ENCODE assay signal across 24 cellular contexts in the genomic region with DNA sequence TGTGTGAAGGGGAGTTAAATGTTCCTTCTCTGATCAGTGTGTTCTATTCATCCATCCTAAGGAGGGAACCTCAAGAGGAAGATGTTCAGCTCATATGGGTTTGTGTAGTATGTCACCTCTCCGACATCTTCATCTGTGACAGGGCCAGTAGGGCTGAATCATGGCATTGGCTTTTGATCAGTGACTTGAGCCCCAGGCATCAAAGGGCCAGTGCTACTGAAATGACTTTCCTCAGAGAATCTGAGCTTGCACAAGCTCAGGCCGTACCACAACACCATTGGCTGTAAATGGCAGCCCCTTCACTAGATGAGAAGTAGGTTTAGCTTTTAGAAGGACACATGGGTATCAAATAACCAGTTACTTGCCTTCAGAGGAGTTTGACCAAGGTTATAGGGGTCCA.
"Had no signal": no experiment of that assay in that cellular context is flagged by ENCODE, and none has a peak within 500 bp of the region (broad histone marks: within the 10 kb centered on the region; RNA-seq: fewer than 3 reads in every experiment).

No MANE protein-coding gene starts in this region.

- H3K9me3 Mint-ChIP-seq: memory B cell; natural killer cell; neural crest cell; stimulated activated effector memory CD8-positive, alpha-beta T cell treated with anti-CD3 and anti-CD28 coated beads, Interleukin-12 subunit alpha, Interleukin-12 subunit beta, amount 100 ng/mL, for 72 hours had no signal

- H3K4me3 ChIP-seq: lung, psoas muscle, sigmoid colon, thoracic aorta, tibial nerve, upper lobe of left lung had no signal

- H3K4me3 Mint-ChIP-seq: memory B cell; natural killer cell; neural crest cell; stimulated activated effector memory CD8-positive, alpha-beta T cell treated with anti-CD3 and anti-CD28 coated beads, Interleukin-12 subunit alpha, Interleukin-12 subunit beta, amount 100 ng/mL, for 72 hours had no signal

- H3K4me1 Mint-ChIP-seq: memory B cell; natural killer cell; stimulated activated effector memory CD8-positive, alpha-beta T cell treated with anti-CD3 and anti-CD28 coated beads, Interleukin-12 subunit alpha, Interleukin-12 subunit beta, amount 100 ng/mL, for 72 hours had no signal

- H3K27ac ChIP-seq: epithelial cell of prostate, neutrophil, parathyroid adenoma, psoas muscle, sigmoid colon, thoracic aorta, tibial nerve, upper lobe of left lung had no signal

- ATAC-seq: esophagus mucosa; left lobe of liver; natural killer cell; psoas muscle; right cardiac atrium; stimulated activated effector memory CD8-positive, alpha-beta T cell treated with anti-CD3 and anti-CD28 coated beads, Interleukin-12 subunit alpha, Interleukin-12 subunit beta, amount 100 ng/mL, for 72 hours had no signal

- H3K9me3 ChIP-seq: neutrophil, psoas muscle, sigmoid colon, thoracic aorta, tibial nerve, upper lobe of left lung had no signal

- H3K27ac Mint-ChIP-seq: memory B cell; natural killer cell; stimulated activated effector memory CD8-positive, alpha-beta T cell treated with anti-CD3 and anti-CD28 coated beads, Interleukin-12 subunit alpha, Interleukin-12 subunit beta, amount 100 ng/mL, for 72 hours had no signal

- H3K36me3 ChIP-seq: neutrophil, sigmoid colon, thoracic aorta, tibial nerve, upper lobe of left lung had no signal

- DNase-seq: cerebellar nuclear complex; cortex of kidney; hypothalamus; natural killer cell; psoas muscle; right cardiac atrium; sigmoid colon; stimulated activated CD4-positive, alpha-beta T cell treated with anti-CD3 and anti-CD28 coated beads, Interleukin-2, amount 100 ng/mL, for 24 hours; stimulated activated CD4-positive, alpha-beta T cell treated with anti-CD3 and anti-CD28 coated beads, Interleukin-4, amount 100 ng/mL, for 24 hours; stimulated activated naive CD4-positive, alpha-beta T cell treated with Interleukin-2 at 50 U/mL for 16 hours; upper lobe of left lung had no signal

- H3K27me3 ChIP-seq: sigmoid colon, tibial nerve, upper lobe of left lung had no signal

- FAIRE-seq: frontal cortex, keratinocyte had no signal

- H3K9ac ChIP-seq: parathyroid adenoma had no signal

- H2AFZ ChIP-seq: parathyroid adenoma had no signal

- H3K36me3 Mint-ChIP-seq: memory B cell; natural killer cell; stimulated activated effector memory CD8-positive, alpha-beta T cell treated with anti-CD3 and anti-CD28 coated beads, Interleukin-12 subunit alpha, Interleukin-12 subunit beta, amount 100 ng/mL, for 72 hours had no signal

- H3K79me2 ChIP-seq: parathyroid adenoma had no signal

- H3K4me1 ChIP-seq: parathyroid adenoma, psoas muscle, upper lobe of left lung had no signal
